11 cellular contexts compared by ENCODE assay signal in the genomic region with DNA sequence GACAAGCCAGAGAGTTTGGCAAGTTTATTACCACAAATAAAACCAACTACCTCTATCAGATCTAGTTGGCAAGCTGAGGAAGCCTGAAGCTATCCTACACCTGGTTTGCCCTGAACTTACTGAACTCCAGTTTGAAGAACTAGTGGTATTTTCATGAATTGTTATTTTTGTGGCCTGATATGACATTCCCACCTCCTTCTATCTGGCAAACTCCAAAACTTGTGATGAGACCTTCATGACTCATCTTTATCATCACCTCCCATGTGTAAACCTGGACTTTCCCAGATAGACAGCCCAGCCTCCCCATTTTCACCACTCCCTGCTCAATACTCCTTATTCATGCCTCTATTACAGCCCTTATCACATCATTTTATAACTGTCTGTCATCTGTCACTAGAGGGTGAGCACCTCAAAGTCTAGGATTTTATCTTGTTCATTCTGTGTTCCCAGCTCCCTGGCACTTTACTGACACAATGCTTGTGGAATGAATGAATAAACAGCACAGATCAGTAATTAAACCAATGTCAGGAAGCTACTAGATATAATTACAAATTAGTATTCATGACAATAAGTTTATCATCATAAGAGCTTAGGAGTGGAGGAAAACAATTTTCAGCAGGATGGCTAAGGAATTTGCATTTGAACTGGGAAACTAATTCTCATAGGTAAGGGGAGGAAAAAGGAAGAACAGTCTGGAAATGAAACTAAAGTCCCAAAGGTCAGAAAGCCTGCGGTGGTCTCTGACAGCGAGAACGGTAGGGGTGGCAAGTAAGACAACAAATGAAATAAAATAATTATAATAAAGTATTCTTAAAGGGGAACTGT. TPM values are rescaled to one million over a fixed set of nuclear protein-coding genes. Genes with fewer than 3 reads are reported as not detected.
DNase-seq lines count a peak whose midpoint lies in the region; ATAC-seq, FAIRE-seq and TF ChIP-seq lines count a peak whose summit lies in the region.
"Had no signal": no experiment of that assay in that cellular context is flagged by ENCODE, and none has a peak within 500 bp of the region (broad histone marks: within the 10 kb centered on the region; RNA-seq: fewer than 3 reads in every experiment).

No MANE protein-coding gene starts in this region.

- H3K36me3 Mint-ChIP-seq in stimulated activated memory B cell treated with anti-CD40 and anti-IgM and Interleukin-4, amounts not matched to agents 10 μg/mL and 1 μg/mL and 100 μg/mL, for 72 hours, result no peaks in the 10 kb centered on the region

- H3K4me1 ChIP-seq in SJCRH30, result no peaks in the 10 kb centered on the region
- peaks cover 7% of the 10 kb centered on the region for H3K4me1 ChIP-seq in fibroblast of lung (ENCODE audit: control insufficient read depth, extremely low read depth, insufficient read depth, low read length)
- no peaks in the 10 kb centered on the region for H3K4me1 ChIP-seq in kidney (ENCODE audit: control insufficient read depth in 1 of 2, insufficient read depth in 1 of 2, low read depth in 1 of 2, low read length in 2 of 2)
- H3K4me1 ChIP-seq: BLaER1, body of pancreas had no signal

- no peak overlapping the region for H2AFZ ChIP-seq in fibroblast of lung (ENCODE audit: low read length)

- TF ChIP-seq CTCF in fibroblast of lung (conservative IDR thresholded peaks at IDR 0.05 in 1 of 2, IDR thresholded peaks at IDR 0.05 in 1 of 2; ENCODE audit: low read depth in 1 of 2, low read length in 2 of 2), result no peak
- no peak for TF ChIP-seq CTCF in kidney (IDR thresholded peaks at IDR 0.05; ENCODE audit: borderline replicate concordance, extremely low read depth, insufficient read depth)

- intact Hi-C loops in kidney (cut with DNase I), result loop anchor here (10.0 kb wide), 1 partner anchor 223 kb away; no protein-coding TSS in a partner anchor

- H3K9ac ChIP-seq in fibroblast of lung (ENCODE audit: insufficient read depth, low read length) (no peak overlapping the region), kidney (ENCODE audit: low read length in 2 of 2) (no peak overlapping the region)
- H3K9ac ChIP-seq: BLaER1 had no signal

- H3K4me2 ChIP-seq in fibroblast of lung (ENCODE audit: extremely low read depth, insufficient read depth, low read length), result peak overlapping the region; percentile 52
- H3K4me2 ChIP-seq: BLaER1 had no signal

- H3K27me3 ChIP-seq in SJCRH30, result no peaks in the 10 kb centered on the region
- H3K27me3 ChIP-seq in fibroblast of lung (ENCODE audit: control insufficient read depth, insufficient read depth, low read length), result no peaks in the 10 kb centered on the region
- H3K27me3 ChIP-seq: BLaER1, body of pancreas had no signal

- no peak for ATAC-seq in stimulated activated memory B cell treated with anti-CD40 and anti-IgM and Interleukin-4, amounts not matched to agents 10 μg/mL and 1 μg/mL and 100 μg/mL, for 72 hours

- no peaks in the 10 kb centered on the region for H3K36me3 ChIP-seq in SJCRH30
- no peaks in the 10 kb centered on the region for H3K36me3 ChIP-seq in fibroblast of lung (ENCODE audit: control insufficient read depth, insufficient read depth, low read length)
- H3K36me3 ChIP-seq in kidney (ENCODE audit: control insufficient read depth in 1 of 2, insufficient read depth in 2 of 2, low read length in 2 of 2), result no peaks in the 10 kb centered on the region
- H3K36me3 ChIP-seq: BLaER1 had no signal

- peak overlapping the region; percentile 40 for H3K4me3 Mint-ChIP-seq in stimulated activated memory B cell treated with anti-CD40 and anti-IgM and Interleukin-4, amounts not matched to agents 10 μg/mL and 1 μg/mL and 100 μg/mL, for 72 hours

- H3K4me3 ChIP-seq in SJCRH30 (peak overlapping the region; percentile 24), fibroblast of lung (replicated peaks in 1 of 4; ENCODE audit: control extremely low read depth in 1 of 4, insufficient read depth in 1 of 4, low read depth in 3 of 4, low read length in 4 of 4) (no peak overlapping the region), kidney (ENCODE audit: low read length in 2 of 2) (no peak overlapping the region)
- H3K4me3 ChIP-seq: BLaER1, body of pancreas, lung had no signal

- no peaks in the 10 kb centered on the region for H3K27me3 Mint-ChIP-seq in stimulated activated memory B cell treated with anti-CD40 and anti-IgM and Interleukin-4, amounts not matched to agents 10 μg/mL and 1 μg/mL and 100 μg/mL, for 72 hours

- H4K20me1 ChIP-seq in fibroblast of lung (ENCODE audit: control insufficient read depth, extremely low read depth, insufficient read depth, low read length), result no peaks in the 10 kb centered on the region
- H4K20me1 ChIP-seq: BLaER1 had no signal

- peak; percentile 6 for DNase-seq in activated naive CD4-positive, alpha-beta T cell treated with Interleukin-2 at 50 U/mL for 16 hours
- DNase-seq in activated naive CD4-positive, alpha-beta T cell treated with anti-CD3 and anti-CD28 coated beads, Interleukin-2, amount 50 U/mL, for 16 hours, result no peak
- DNase-seq in SJCRH30 (no peak), fibroblast of lung (ENCODE audit: low read depth in 2 of 2) (peak; percentile 32 to 75), HuH-7.5 (ENCODE audit: low spot score) (no peak), kidney (no peak)
- DNase-seq in effector CD8-positive, alpha-beta T cell (lab: John Stamatoyannopoulos, UW), result no peak

- no peak for FAIRE-seq in kidney (lab: Jason Lieb, UNC)

- H3K27ac ChIP-seq in SJCRH30, result no peak overlapping the region
- H3K27ac ChIP-seq in fibroblast of lung (ENCODE audit: insufficient read depth, low read length), result no peak overlapping the region
- H3K27ac ChIP-seq in kidney (ENCODE audit: low read depth in 2 of 2, low read length in 2 of 2), result no peak overlapping the region
- H3K27ac ChIP-seq: BLaER1, body of pancreas had no signal

- H3K4me1 Mint-ChIP-seq in stimulated activated memory B cell treated with anti-CD40 and anti-IgM and Interleukin-4, amounts not matched to agents 10 μg/mL and 1 μg/mL and 100 μg/mL, for 72 hours, result peaks cover 27% of the 10 kb centered on the region

- H3K79me2 ChIP-seq in fibroblast of lung (ENCODE audit: control insufficient read depth, insufficient read depth, low read length), result no peaks in the 10 kb centered on the region

- peak overlapping the region; percentile 48 for H3K27ac Mint-ChIP-seq in stimulated activated memory B cell treated with anti-CD40 and anti-IgM and Interleukin-4, amounts not matched to agents 10 μg/mL and 1 μg/mL and 100 μg/mL, for 72 hours

- H3K9me3 ChIP-seq in SJCRH30 (replicated peaks) (no peaks in the 10 kb centered on the region), fibroblast of lung (ENCODE audit: control insufficient read depth, insufficient read depth, low read depth, low read length) (no peaks in the 10 kb centered on the region), kidney (ENCODE audit: control insufficient read depth in 1 of 2, low read length in 2 of 2) (no peaks in the 10 kb centered on the region)
- H3K9me3 ChIP-seq: BLaER1, body of pancreas had no signal

- no peaks in the 10 kb centered on the region for H3K9me3 Mint-ChIP-seq in stimulated activated memory B cell treated with anti-CD40 and anti-IgM and Interleukin-4, amounts not matched to agents 10 μg/mL and 1 μg/mL and 100 μg/mL, for 72 hours

RNA-seq across cellular contexts. Expression of a gene that starts 13.2 kb away (rescaled TPM):
- under 0.01 and 0.12 TPM in 2 replicates for total RNA-seq in SJCRH30 (2014; rRNA removed; shearing (Covaris generic))
- total RNA-seq in fibroblast of lung (20.3 and 28.6 TPM in 2 replicates), kidney (21.4 TPM)
- polyA plus RNA-seq in fibroblast of lung (6.7 and 9.1 TPM in 2 replicates), kidney (ENCODE audit: insufficient read depth, low read depth, low replicate concordance) (1.2 TPM)
- 3.9 and 9.7 TPM in 2 replicates for polyA plus RNA-seq in fibroblast of lung (2012)
- 23.7 and 41.1 TPM in 2 replicates for polyA minus RNA-seq in fibroblast of lung (ENCODE audit: low replicate concordance)

RNA-seq across cellular contexts. Expression of a gene that starts 34.9 kb away (rescaled TPM):
- 13.4 and 15.2 TPM in 2 replicates for total RNA-seq in SJCRH30 (2014; rRNA removed; shearing (Covaris generic))
- total RNA-seq in fibroblast of lung (10.5 and 12.9 TPM in 2 replicates), kidney (26.5 TPM)
- polyA plus RNA-seq in fibroblast of lung (15.1 and 18.7 TPM in 2 replicates), kidney (ENCODE audit: insufficient read depth, low read depth, low replicate concordance) (7.4 TPM)
- 9.3 and 12.3 TPM in 2 replicates for polyA plus RNA-seq in fibroblast of lung (2012)
- polyA minus RNA-seq in fibroblast of lung (ENCODE audit: low replicate concordance), result 2.5 and 5.2 TPM in 2 replicates

RNA-seq across cellular contexts. Expression of a gene that starts 35.2 kb away (rescaled TPM):
- 37.1 and 40.7 TPM in 2 replicates for total RNA-seq in SJCRH30 (2014; rRNA removed; shearing (Covaris generic))
- total RNA-seq in fibroblast of lung (57.8 and 62.3 TPM in 2 replicates), kidney (29.2 TPM)
- polyA plus RNA-seq in fibroblast of lung (34.4 and 47.2 TPM in 2 replicates), kidney (ENCODE audit: insufficient read depth, low read depth, low replicate concordance) (22.9 TPM)
- polyA plus RNA-seq in fibroblast of lung (2012), result 24.4 and 31.3 TPM in 2 replicates
- polyA minus RNA-seq in fibroblast of lung (ENCODE audit: low replicate concordance), result 28.7 and 64.9 TPM in 2 replicates

Comparison
In these comparisons a context has a peak if more than half of its experiments do, and no peak if none do; other contexts are left out.
1. DNase-seq: peak in activated naive CD4-positive, alpha-beta T cell treated with Interleukin-2 at 50 U/mL for 16 hours (single experiment) and fibroblast of lung (2 of 2); none in activated naive CD4-positive, alpha-beta T cell treated with anti-CD3 and anti-CD28 coated beads, Interleukin-2, amount 50 U/mL, for 16 hours (single experiment), SJCRH30 (0 of 2), effector CD8-positive, alpha-beta T cell (single experiment), HuH-7.5 (single experiment) and kidney (single experiment).
2. RNA of a gene that starts 13.2 kb away (total RNA-seq): 20.3 to 28.6 TPM in fibroblast of lung and 21.4 TPM in kidney (single experiment); under 0.01 to 0.12 TPM in SJCRH30; every median in the first group is over 10 times any median in the second.